ENCODE assay signal across 22 cellular contexts in genomic region chr18:72834731-72835130, GRCh38. TPM values are rescaled to one million over a fixed set of nuclear protein-coding genes. Genes with fewer than 3 reads are reported as not detected.
A peak's percentile ranks its signal among the peaks of the same experiment; 100 is the strongest.
DNase-seq lines count a peak whose midpoint lies in the region; ATAC-seq, FAIRE-seq and TF ChIP-seq lines count a peak whose summit lies in the region.
"Had no signal": no experiment of that assay in that cellular context is flagged by ENCODE, and none has a peak within 500 bp of the region (broad histone marks: within the 10 kb centered on the region; RNA-seq: fewer than 3 reads in every experiment).

No MANE protein-coding gene starts in this region.

- CTCF ChIA-PET in WTC11 (lab: Charles Lee), result no interaction called here

- no peaks in the 10 kb centered on the region for H3K9me3 ChIP-seq in kidney (ENCODE audit: control insufficient read depth in 1 of 2, low read length in 2 of 2)
- H3K9me3 ChIP-seq: BLaER1 treated with 17β-estradiol and CSF1 and Interleukin-3, amounts not matched to agents 10 nM and 100 nM; Caco-2 had no signal

- peak; percentile 77 for FAIRE-seq in A204.1 (lab: Jason Lieb, UNC)
- peak; percentile 55 for FAIRE-seq in endometrium (lab: Jason Lieb, UNC)
- peak; percentile 6 for FAIRE-seq in kidney (lab: Jason Lieb, UNC)
- FAIRE-seq: GM12878, GM12892, GM18507, GM19239 had no signal

- H3K4me3 ChIP-seq in kidney (ENCODE audit: low read length in 2 of 2), result no peak overlapping the region
- H3K4me3 ChIP-seq: BLaER1 treated with 17β-estradiol and CSF1 and Interleukin-3, amounts not matched to agents 10 nM and 100 nM; GM12878 had no signal

- no peaks in the 10 kb centered on the region for H3K4me1 ChIP-seq in kidney (ENCODE audit: control insufficient read depth in 1 of 2, insufficient read depth in 1 of 2, low read depth in 1 of 2, low read length in 2 of 2)
- H3K4me1 ChIP-seq: Caco-2 had no signal

- H3K9me3 Mint-ChIP-seq in WTC11, result no peaks in the 10 kb centered on the region
- H3K9me3 Mint-ChIP-seq in progenitor cell of endocrine pancreas (ENCODE audit: low read depth), result no peaks in the 10 kb centered on the region

- POLR2A ChIA-PET in WTC11 (lab: Charles Lee), result no interaction called here

- no peak overlapping the region for H3K4me3 Mint-ChIP-seq in WTC11
- H3K4me3 Mint-ChIP-seq in progenitor cell of endocrine pancreas (ENCODE audit: low read depth), result no peak overlapping the region
- H3K4me3 Mint-ChIP-seq: B cell; CD4-positive, alpha-beta T cell; CD8-positive, alpha-beta T cell had no signal

- H3K4me1 Mint-ChIP-seq in WTC11 (peaks cover under 1% of the 10 kb centered on the region), progenitor cell of endocrine pancreas (ENCODE audit: low read depth) (no peaks in the 10 kb centered on the region)
- H3K4me1 Mint-ChIP-seq: B cell had no signal

- H3K36me3 Mint-ChIP-seq in WTC11, result peaks cover 4% of the 10 kb centered on the region; the same call in 1 of the 2 replicates
- peaks cover 4% of the 10 kb centered on the region for H3K36me3 Mint-ChIP-seq in progenitor cell of endocrine pancreas (ENCODE audit: insufficient read depth)
- H3K36me3 Mint-ChIP-seq: CD8-positive, alpha-beta T cell had no signal

- DNase-seq in WTC11 (ENCODE audit: low spot score), result no peak
- DNase-seq in kidney, result no peak
- DNase-seq in progenitor cell of endocrine pancreas (ENCODE audit: low spot score, unreplicated experiment), result no peak
- DNase-seq: AML-193; Caco-2; Calu3; CD4-positive, alpha-beta T cell; CD8-positive, alpha-beta T cell; DMS79 treated with DMSO at 0.1 percent for 48 hours; GDM1 had no signal

- ATAC-seq in WTC11, result no peak
- ATAC-seq in HG02571 (IDR thresholded peaks at IDR 0.05; ENCODE audit: unreplicated experiment), result no peak
- ATAC-seq in HG03439 (IDR thresholded peaks at IDR 0.05; ENCODE audit: unreplicated experiment), result no peak
- ATAC-seq: CD8-positive, alpha-beta T cell; GM12878 had no signal

- H3K36me3 ChIP-seq in kidney (ENCODE audit: control insufficient read depth in 1 of 2, insufficient read depth in 2 of 2, low read length in 2 of 2), result no peaks in the 10 kb centered on the region
- H3K36me3 ChIP-seq: BLaER1 treated with 17β-estradiol and CSF1 and Interleukin-3, amounts not matched to agents 10 nM and 100 nM had no signal

- H3K27ac Mint-ChIP-seq in WTC11, result no peak overlapping the region
- no peak overlapping the region for H3K27ac Mint-ChIP-seq in progenitor cell of endocrine pancreas
- H3K27ac Mint-ChIP-seq: B cell; CD4-positive, alpha-beta T cell; CD8-positive, alpha-beta T cell had no signal

- intact Hi-C loops in kidney (cut with DNase I), result no loop called here

- H3K27ac ChIP-seq in kidney (ENCODE audit: low read depth in 2 of 2, low read length in 2 of 2), result no peak overlapping the region
- H3K27ac ChIP-seq: 22Rv1; BLaER1 treated with 17β-estradiol and CSF1 and Interleukin-3, amounts not matched to agents 10 nM and 100 nM; C4-2B had no signal

- H3K9ac ChIP-seq in kidney (ENCODE audit: low read length in 2 of 2), result no peak overlapping the region
- H3K9ac ChIP-seq: BLaER1 treated with 17β-estradiol and CSF1 and Interleukin-3, amounts not matched to agents 10 nM and 100 nM had no signal

- no peaks in the 10 kb centered on the region for H3K27me3 Mint-ChIP-seq in WTC11 (ENCODE audit: low read depth)
- no peaks in the 10 kb centered on the region for H3K27me3 Mint-ChIP-seq in progenitor cell of endocrine pancreas
- H3K27me3 Mint-ChIP-seq: CD4-positive, alpha-beta T cell had no signal

- TF ChIP-seq CTCF in WTC11 (IDR thresholded peaks at IDR 0.05) (no peak), kidney (IDR thresholded peaks at IDR 0.05; ENCODE audit: borderline replicate concordance, extremely low read depth, insufficient read depth) (no peak), progenitor cell of endocrine pancreas (IDR thresholded peaks at IDR 0.05; ENCODE audit: unreplicated experiment) (no peak)

TF ChIP-seq in WTC11, 78 proteins besides CTCF, POLR2A, EP300 and RAD21:
- no peak for TF ChIP-seq ZNF281 (CRISPR knock-in tag; IDR thresholded peaks at IDR 0.05)
- peak; percentile 91 for TF ChIP-seq HMGA2 (CRISPR knock-in tag; IDR thresholded peaks at IDR 0.05)

RNA-seq across cellular contexts. Expression of gene NETO1, which starts 33.1 kb away (rescaled TPM):
- total RNA-seq in WTC11 (2021), result 30.0 to 34.7 TPM (median 33.1 TPM) in 3 replicates
- total RNA-seq in kidney, result 1.6 TPM
- polyA plus RNA-seq in kidney (ENCODE audit: insufficient read depth, low read depth, low replicate concordance), result not detected
- 52.4 and 57.5 TPM in 2 replicates for total RNA-seq in progenitor cell of endocrine pancreas
- total RNA-seq: Caco-2; Calu3; CD4-positive, alpha-beta T cell; CD8-positive, alpha-beta T cell; GM12878 had no signal

Comparison
In these comparisons a context has a peak if more than half of its experiments do, and no peak if none do; other contexts are left out.
1. RNA of gene NETO1, which starts 33.1 kb away (total RNA-seq): 52.4 to 57.5 TPM in progenitor cell of endocrine pancreas and 30.0 to 34.7 TPM in WTC11; 1.6 TPM in kidney (single experiment); every median in the first group is over 10 times any median in the second.